ENCODE assay signal across 1 cellular context in the genomic region with DNA sequence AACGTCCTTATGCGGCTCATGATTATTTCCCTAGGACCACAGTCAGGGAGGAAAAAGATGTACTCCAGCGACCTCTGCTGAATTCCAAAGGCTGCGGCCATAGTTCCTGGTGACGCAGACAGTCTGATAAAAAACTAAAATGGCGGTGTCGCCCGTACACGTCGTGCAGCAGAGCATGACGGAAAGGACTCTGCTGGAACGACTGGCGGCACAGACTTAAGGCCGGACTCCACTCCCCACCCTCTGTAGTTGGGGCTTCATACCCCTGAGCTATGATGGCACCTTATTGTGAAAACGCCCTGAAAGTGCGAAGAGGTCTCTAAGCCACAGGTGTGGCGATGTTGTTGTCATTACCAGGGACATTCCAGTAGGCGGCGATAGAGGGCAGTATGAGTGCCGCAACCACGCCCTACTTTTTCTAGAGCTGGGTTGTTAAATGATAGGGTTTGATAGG.
TF ChIP-seq lines count a peak whose summit lies in the region.

No MANE protein-coding gene starts in this region.

TF ChIP-seq in A549, 52 proteins besides CTCF, POLR2A, EP300 and RAD21 (continued from another document):
- TF ChIP-seq, protein P1, sequence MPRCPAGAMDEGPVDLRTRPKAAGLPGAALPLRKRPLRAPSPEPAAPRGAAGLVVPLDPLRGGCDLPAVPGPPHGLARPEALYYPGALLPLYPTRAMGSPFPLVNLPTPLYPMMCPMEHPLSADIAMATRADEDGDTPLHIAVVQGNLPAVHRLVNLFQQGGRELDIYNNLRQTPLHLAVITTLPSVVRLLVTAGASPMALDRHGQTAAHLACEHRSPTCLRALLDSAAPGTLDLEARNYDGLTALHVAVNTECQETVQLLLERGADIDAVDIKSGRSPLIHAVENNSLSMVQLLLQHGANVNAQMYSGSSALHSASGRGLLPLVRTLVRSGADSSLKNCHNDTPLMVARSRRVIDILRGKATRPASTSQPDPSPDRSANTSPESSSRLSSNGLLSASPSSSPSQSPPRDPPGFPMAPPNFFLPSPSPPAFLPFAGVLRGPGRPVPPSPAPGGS (IDR thresholded peaks at IDR 0.05) = no peak
- TF ChIP-seq PHF8 (IDR thresholded peaks at IDR 0.05; ENCODE audit: borderline replicate concordance, low read depth) = no peak
- no peak for TF ChIP-seq RARB (CRISPR knock-in tag; IDR thresholded peaks at IDR 0.05)
